9 cellular contexts compared by ENCODE assay signal in the genomic region with DNA sequence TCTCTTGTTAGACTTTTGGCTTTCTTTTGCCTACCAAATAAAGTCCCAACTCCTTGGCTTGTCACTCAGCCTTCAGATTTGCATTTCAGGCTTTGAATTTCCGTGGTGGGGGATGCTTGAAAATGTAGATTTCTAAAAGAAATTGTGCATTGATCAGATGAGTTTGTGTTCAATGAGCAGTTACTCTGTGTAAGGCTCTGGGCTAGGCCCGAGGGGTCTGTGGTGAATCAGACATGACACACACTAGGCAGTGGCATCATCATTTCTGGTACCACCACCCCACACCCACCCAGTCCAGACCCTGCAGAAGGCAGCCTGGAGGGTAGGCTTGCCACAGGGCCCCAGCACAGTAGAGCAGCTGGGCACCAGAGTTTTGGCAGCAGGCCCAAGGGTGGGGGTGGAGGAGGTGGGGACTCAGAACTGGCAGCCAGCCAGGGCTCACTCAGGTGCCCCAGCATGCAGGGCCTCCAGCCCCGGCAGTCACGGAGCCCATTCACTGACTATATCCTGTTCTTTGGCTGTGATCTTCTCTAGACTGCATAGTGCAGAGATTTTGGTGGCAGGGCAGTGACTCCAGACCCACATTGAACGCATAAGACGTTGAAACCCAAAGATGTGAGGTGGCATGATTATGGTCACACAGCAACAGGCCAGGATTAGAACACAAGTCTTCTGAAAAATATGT.
DNase-seq lines count a peak whose midpoint lies in the region; ATAC-seq and TF ChIP-seq lines count a peak whose summit lies in the region.
"Had no signal": no experiment of that assay in that cellular context is flagged by ENCODE, and none has a peak within 500 bp of the region (broad histone marks: within the 10 kb centered on the region; RNA-seq: fewer than 3 reads in every experiment).

No MANE protein-coding gene starts in this region.

- no peak overlapping the region for H3K27ac ChIP-seq in hepatocyte
- H3K27ac ChIP-seq: VCaP had no signal

- H3K36me3 ChIP-seq in hepatocyte (replicated peaks; ENCODE audit: insufficient read depth, low read depth), result no peaks in the 10 kb centered on the region

- no peaks in the 10 kb centered on the region for H4K20me1 ChIP-seq in hepatocyte (ENCODE audit: insufficient read depth, poor library complexity, severe bottlenecking)

- WGBS in hepatocyte (ENCODE audit: low lambda C conversion rate, missing lambda C conversion rate), result 66% methylated on average over 6 of the region's 6 CpGs

- H3K4me1 ChIP-seq in hepatocyte (ENCODE audit: insufficient read depth), result peaks cover 11% of the 10 kb centered on the region

- no peaks in the 10 kb centered on the region for H3K27me3 ChIP-seq in hepatocyte

- H3K4me2 ChIP-seq in hepatocyte, result no peak overlapping the region

- TF ChIP-seq CTCF in hepatocyte (IDR thresholded peaks at IDR 0.05; ENCODE audit: poor library complexity), result no peak

- DNase-seq in HS-27A (ENCODE audit: low read depth) (peak; percentile 66), NCI-H82 treated with DMSO at 0.1 percent for 48 hours (lab: John Stamatoyannopoulos, UW; ENCODE audit: unreplicated experiment) (peak; percentile 77), activated T-cell treated with anti-CD3 and anti-CD28 coated beads for 1 hour (ENCODE audit: low read depth) (peak; percentile 59), hepatocyte (ENCODE audit: low spot score) (peak; percentile 80), ecto neural progenitor cell (ENCODE audit: low spot score) (no peak), GM03348 (ENCODE audit: low spot score) (no peak)
- peak; percentile 50 to 61 for DNase-seq in stimulated activated CD8-positive, alpha-beta memory T cell treated with anti-CD3 and anti-CD28 coated beads, Interleukin-15, amount 100 ng/mL, for 4 hours (ENCODE audit: low read depth in 2 of 2)

- H2AFZ ChIP-seq in hepatocyte, result no peak overlapping the region

- ATAC-seq in GM18861 (IDR thresholded peaks at IDR 0.05; ENCODE audit: unreplicated experiment), result peak; percentile 55

- H3K79me2 ChIP-seq in hepatocyte, result no peaks in the 10 kb centered on the region

- no peak overlapping the region for H3K4me3 ChIP-seq in hepatocyte

- H3K9me2 ChIP-seq in hepatocyte (replicated peaks; ENCODE audit: insufficient read depth), result no peaks in the 10 kb centered on the region

- H3K9me3 ChIP-seq in hepatocyte (ENCODE audit: low read depth), result no peaks in the 10 kb centered on the region

Comparison
In these comparisons a context has a peak if more than half of its experiments do, and no peak if none do; other contexts are left out.
1. DNase-seq: peak in HS-27A (single experiment), NCI-H82 treated with DMSO at 0.1 percent for 48 hours (single experiment), activated T-cell treated with anti-CD3 and anti-CD28 coated beads for 1 hour (single experiment), hepatocyte (single experiment) and stimulated activated CD8-positive, alpha-beta memory T cell treated with anti-CD3 and anti-CD28 coated beads, Interleukin-15, amount 100 ng/mL, for 4 hours (2 of 2); none in ecto neural progenitor cell (single experiment) and GM03348 (single experiment).